Comparison of ENCODE assay signal across 16 cellular contexts in the genomic region with DNA sequence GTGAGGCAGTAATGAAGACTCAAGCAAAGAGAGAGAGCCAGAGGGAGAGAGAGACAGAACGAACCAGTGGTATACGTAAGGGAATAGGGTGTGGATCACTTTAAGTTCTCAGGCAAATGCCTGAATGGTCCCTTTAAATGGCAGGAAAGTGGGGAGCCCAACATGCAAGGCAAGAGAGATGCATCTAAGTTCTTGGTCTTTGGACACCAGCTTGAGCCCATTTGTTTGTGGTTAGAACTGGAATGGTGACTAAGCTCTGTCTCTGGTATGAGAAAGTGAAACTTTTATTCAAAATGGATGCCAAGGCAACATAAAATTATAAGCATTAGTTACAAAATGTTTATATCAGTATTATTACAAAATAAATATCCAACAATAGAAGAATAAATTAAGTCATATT.
DNase-seq lines count a peak whose midpoint lies in the region; ATAC-seq and TF ChIP-seq lines count a peak whose summit lies in the region.
"Had no signal": no experiment of that assay in that cellular context is flagged by ENCODE, and none has a peak within 500 bp of the region (broad histone marks: within the 10 kb centered on the region; RNA-seq: fewer than 3 reads in every experiment).

No MANE protein-coding gene starts in this region.

- no peaks in the 10 kb centered on the region for H3K9me2 ChIP-seq in GM23338 (ENCODE audit: insufficient read depth)

- H3K27ac Mint-ChIP-seq in GM23338: no peak overlapping the region
- H3K27ac Mint-ChIP-seq in HFFc6: no peak overlapping the region
- H3K27ac Mint-ChIP-seq: CD4-positive, alpha-beta T cell had no signal

- 0 out of 2 replicates have a peak overlapping the region, but pooled peaks have one; percentile 40 for H2AFZ ChIP-seq in GM23338

- H3K36me3 Mint-ChIP-seq in GM23338 (ENCODE audit: low read depth): no peaks in the 10 kb centered on the region
- H3K36me3 Mint-ChIP-seq in HFFc6 (ENCODE audit: low read depth): no peaks in the 10 kb centered on the region

- H3K4me2 ChIP-seq in GM23338: no peak overlapping the region

- ATAC-seq in GM23338: no peak
- no peak for ATAC-seq in left lung
- ATAC-seq: GM12878 had no signal

- intact Hi-C loops in left lung (cut with DNase I): no loop called here

- no peaks in the 10 kb centered on the region for H3K79me2 ChIP-seq in GM23338 (replicated peaks; ENCODE audit: insufficient read depth)

- no peaks in the 10 kb centered on the region for H3K27me3 ChIP-seq in GM23338 (ENCODE audit: insufficient read depth)
- no peaks in the 10 kb centered on the region for H3K27me3 ChIP-seq in left lung

- H3K9me3 Mint-ChIP-seq in GM23338: no peaks in the 10 kb centered on the region
- H3K9me3 Mint-ChIP-seq in HFFc6: peaks cover 3% of the 10 kb centered on the region; the same call in 1 of the 2 replicates

- no peaks in the 10 kb centered on the region for H4K20me1 ChIP-seq in GM23338 (replicated peaks; ENCODE audit: insufficient read depth)

- H3K27ac ChIP-seq in GM23338 (ENCODE audit: low read depth): no peak overlapping the region
- no peak overlapping the region for H3K27ac ChIP-seq in left lung

- H3K4me1 Mint-ChIP-seq in GM23338 (no peaks in the 10 kb centered on the region), HFFc6 (ENCODE audit: low read depth) (no peaks in the 10 kb centered on the region)

- H3K27me3 Mint-ChIP-seq in GM23338 (ENCODE audit: insufficient read depth, low read depth, poor library complexity) (no peaks in the 10 kb centered on the region), HFFc6 (ENCODE audit: insufficient read depth) (no peaks in the 10 kb centered on the region; the same call in 1 of the 2 replicates)
- H3K27me3 Mint-ChIP-seq: CD4-positive, alpha-beta T cell had no signal

- H3K4me3 ChIP-seq in GM23338 (no peak overlapping the region), left lung (no peak overlapping the region)
- H3K4me3 ChIP-seq: GM12878, HAP-1 had no signal

- H3K9me3 ChIP-seq in left lung: no peaks in the 10 kb centered on the region
- H3K9me3 ChIP-seq: HAP-1 had no signal

- no peaks in the 10 kb centered on the region for H3K4me1 ChIP-seq in GM23338 (ENCODE audit: insufficient read depth)
- H3K4me1 ChIP-seq in left lung: no peaks in the 10 kb centered on the region
- H3K4me1 ChIP-seq: HAP-1 had no signal

- TF ChIP-seq CTCF in GM23338 (conservative IDR thresholded peaks at IDR 0.05; ENCODE audit: low read depth in 2 of 2) (no peak), HFFc6 (IDR thresholded peaks at IDR 0.05) (no peak), left lung (IDR thresholded peaks at IDR 0.05) (no peak)

- H3K36me3 ChIP-seq in GM23338 (ENCODE audit: insufficient read depth) (no peaks in the 10 kb centered on the region), left lung (no peaks in the 10 kb centered on the region)
- H3K36me3 ChIP-seq: HAP-1 had no signal

- DNase-seq in GM23338 (ENCODE audit: low spot score) (no peak), M059J (ENCODE audit: low read depth) (peak; percentile 69), amniotic epithelial cell (ENCODE audit: low read depth) (peak; percentile 1), fibroblast of peridontal ligament (ENCODE audit: extremely low read depth) (peak; percentile 8), HFFc6 (no peak), GDM1 (lab: John Stamatoyannopoulos, UW) (no peak), left lung (no peak), NCI-H510A treated with DMSO at 0.1 percent for 48 hours (lab: John Stamatoyannopoulos, UW) (no peak)
- DNase-seq: ACHN; C1 segment of cervical spinal cord; Calu3; CD4-positive, alpha-beta T cell; DMS 273 treated with DMSO at 0.1 percent for 48 hours; GOT3 had no signal

- no peaks in the 10 kb centered on the region for H3F3A ChIP-seq in GM23338 (replicated peaks; ENCODE audit: low read depth)

- H3K4me3 Mint-ChIP-seq in GM23338: no peak overlapping the region
- no peak overlapping the region for H3K4me3 Mint-ChIP-seq in HFFc6
- H3K4me3 Mint-ChIP-seq: CD4-positive, alpha-beta T cell had no signal

TF ChIP-seq in GM23338, 12 proteins besides CTCF, POLR2A, EP300 and RAD21:
- TF ChIP-seq REST (IDR thresholded peaks at IDR 0.05; ENCODE audit: unreplicated experiment) (no peak), CREB1 (CRISPR knock-in tag; IDR thresholded peaks at IDR 0.05; ENCODE audit: low read depth) (no peak), ZNF331 (CRISPR knock-in tag; IDR thresholded peaks at IDR 0.05; ENCODE audit: low read depth) (no peak), EZH2 (IDR thresholded peaks at IDR 0.05; ENCODE audit: low read depth, unreplicated experiment) (no peak), NANOG (IDR thresholded peaks at IDR 0.05; ENCODE audit: borderline replicate concordance) (no peak), POLR2AphosphoS5 (IDR thresholded peaks at IDR 0.05; ENCODE audit: low read depth) (no peak), ZNF114 (CRISPR knock-in tag; IDR thresholded peaks at IDR 0.05) (no peak)

Comparison
In these comparisons a context has a peak if more than half of its experiments do, and no peak if none do; other contexts are left out.
1. DNase-seq: peak in M059J (single experiment), amniotic epithelial cell (single experiment) and fibroblast of peridontal ligament (single experiment); none in GM23338 (single experiment), HFFc6 (single experiment), GDM1 (single experiment), left lung (0 of 2) and NCI-H510A treated with DMSO at 0.1 percent for 48 hours (single experiment).